In the genomic region with DNA sequence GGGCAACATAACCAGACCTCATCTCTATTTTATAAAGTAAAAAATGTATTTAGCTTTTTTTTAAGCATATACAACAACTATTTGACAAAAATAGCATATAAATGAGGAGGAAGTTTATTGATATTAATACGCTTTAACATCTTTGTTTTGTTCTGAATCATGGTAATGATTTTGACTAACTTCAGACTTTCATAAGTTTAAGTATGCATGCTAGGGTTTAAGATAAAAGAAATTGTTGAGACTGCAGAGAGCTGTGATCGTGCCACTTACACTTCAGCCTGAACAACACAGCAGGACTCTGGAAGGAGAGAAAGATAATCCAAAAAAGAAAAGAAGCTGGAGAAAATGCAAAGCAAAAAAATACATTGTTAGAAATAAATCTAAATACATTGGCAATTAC, we compare ENCODE assay signal across 1 cellular context.
TF ChIP-seq lines count a peak whose summit lies in the region.

No MANE protein-coding gene starts in this region.

TF ChIP-seq in WTC11, 78 proteins besides CTCF, POLR2A, EP300 and RAD21 (continued from another document):
- TF ChIP-seq, protein P1, sequence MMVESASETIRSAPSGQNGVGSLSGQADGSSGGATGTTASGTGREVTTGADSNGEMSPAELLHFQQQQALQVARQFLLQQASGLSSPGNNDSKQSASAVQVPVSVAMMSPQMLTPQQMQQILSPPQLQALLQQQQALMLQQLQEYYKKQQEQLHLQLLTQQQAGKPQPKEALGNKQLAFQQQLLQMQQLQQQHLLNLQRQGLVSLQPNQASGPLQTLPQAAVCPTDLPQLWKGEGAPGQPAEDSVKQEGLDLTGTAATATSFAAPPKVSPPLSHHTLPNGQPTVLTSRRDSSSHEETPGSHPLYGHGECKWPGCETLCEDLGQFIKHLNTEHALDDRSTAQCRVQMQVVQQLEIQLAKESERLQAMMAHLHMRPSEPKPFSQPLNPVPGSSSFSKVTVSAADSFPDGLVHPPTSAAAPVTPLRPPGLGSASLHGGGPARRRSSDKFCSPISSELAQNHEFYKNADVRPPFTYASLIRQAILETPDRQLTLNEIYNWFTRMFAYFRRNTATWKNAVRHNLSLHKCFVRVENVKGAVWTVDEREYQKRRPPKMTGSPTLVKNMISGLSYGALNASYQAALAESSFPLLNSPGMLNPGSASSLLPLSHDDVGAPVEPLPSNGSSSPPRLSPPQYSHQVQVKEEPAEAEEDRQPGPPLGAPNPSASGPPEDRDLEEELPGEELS (CRISPR knock-in tag; IDR thresholded peaks at IDR 0.05): no peak
- TF ChIP-seq, protein P2, sequence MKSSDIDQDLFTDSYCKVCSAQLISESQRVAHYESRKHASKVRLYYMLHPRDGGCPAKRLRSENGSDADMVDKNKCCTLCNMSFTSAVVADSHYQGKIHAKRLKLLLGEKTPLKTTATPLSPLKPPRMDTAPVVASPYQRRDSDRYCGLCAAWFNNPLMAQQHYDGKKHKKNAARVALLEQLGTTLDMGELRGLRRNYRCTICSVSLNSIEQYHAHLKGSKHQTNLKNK (CRISPR knock-in tag; IDR thresholded peaks at IDR 0.05): no peak
- TF ChIP-seq, protein P3, sequence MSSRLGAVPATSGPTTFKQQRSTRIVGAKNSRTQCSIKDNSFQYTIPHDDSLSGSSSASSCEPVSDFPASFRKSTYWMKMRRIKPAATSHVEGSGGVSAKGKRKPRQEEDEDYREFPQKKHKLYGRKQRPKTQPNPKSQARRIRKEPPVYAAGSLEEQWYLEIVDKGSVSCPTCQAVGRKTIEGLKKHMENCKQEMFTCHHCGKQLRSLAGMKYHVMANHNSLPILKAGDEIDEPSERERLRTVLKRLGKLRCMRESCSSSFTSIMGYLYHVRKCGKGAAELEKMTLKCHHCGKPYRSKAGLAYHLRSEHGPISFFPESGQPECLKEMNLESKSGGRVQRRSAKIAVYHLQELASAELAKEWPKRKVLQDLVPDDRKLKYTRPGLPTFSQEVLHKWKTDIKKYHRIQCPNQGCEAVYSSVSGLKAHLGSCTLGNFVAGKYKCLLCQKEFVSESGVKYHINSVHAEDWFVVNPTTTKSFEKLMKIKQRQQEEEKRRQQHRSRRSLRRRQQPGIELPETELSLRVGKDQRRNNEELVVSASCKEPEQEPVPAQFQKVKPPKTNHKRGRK (CRISPR knock-in tag; IDR thresholded peaks at IDR 0.05; ENCODE audit: borderline replicate concordance): no peak
- TF ChIP-seq ESRRA (CRISPR knock-in tag; IDR thresholded peaks at IDR 0.05; ENCODE audit: borderline replicate concordance) (no peak), ZNF138 (CRISPR knock-in tag; conservative IDR thresholded peaks at IDR 0.05) (no peak)
- TF ChIP-seq, protein P4, sequence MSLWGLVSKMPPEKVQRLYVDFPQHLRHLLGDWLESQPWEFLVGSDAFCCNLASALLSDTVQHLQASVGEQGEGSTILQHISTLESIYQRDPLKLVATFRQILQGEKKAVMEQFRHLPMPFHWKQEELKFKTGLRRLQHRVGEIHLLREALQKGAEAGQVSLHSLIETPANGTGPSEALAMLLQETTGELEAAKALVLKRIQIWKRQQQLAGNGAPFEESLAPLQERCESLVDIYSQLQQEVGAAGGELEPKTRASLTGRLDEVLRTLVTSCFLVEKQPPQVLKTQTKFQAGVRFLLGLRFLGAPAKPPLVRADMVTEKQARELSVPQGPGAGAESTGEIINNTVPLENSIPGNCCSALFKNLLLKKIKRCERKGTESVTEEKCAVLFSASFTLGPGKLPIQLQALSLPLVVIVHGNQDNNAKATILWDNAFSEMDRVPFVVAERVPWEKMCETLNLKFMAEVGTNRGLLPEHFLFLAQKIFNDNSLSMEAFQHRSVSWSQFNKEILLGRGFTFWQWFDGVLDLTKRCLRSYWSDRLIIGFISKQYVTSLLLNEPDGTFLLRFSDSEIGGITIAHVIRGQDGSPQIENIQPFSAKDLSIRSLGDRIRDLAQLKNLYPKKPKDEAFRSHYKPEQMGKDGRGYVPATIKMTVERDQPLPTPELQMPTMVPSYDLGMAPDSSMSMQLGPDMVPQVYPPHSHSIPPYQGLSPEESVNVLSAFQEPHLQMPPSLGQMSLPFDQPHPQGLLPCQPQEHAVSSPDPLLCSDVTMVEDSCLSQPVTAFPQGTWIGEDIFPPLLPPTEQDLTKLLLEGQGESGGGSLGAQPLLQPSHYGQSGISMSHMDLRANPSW (CRISPR knock-in tag; conservative IDR thresholded peaks at IDR 0.05; ENCODE audit: low read depth): no peak
